8 cellular contexts compared by ENCODE assay signal in genomic region chr22:44497218-44497903, GRCh38. TPM values are rescaled to one million over a fixed set of nuclear protein-coding genes. Genes with fewer than 3 reads are reported as not detected.
DNase-seq lines count a peak whose midpoint lies in the region; ATAC-seq and TF ChIP-seq lines count a peak whose summit lies in the region.

No MANE protein-coding gene starts in this region.

- intact Hi-C loops in right cardiac atrium (cut with DNase I), result no loop called here
- intact Hi-C loops in gastrocnemius medialis (cut with DNase I; ENCODE audit: low total_unique reads), result loop anchor here (5.0 kb wide), 2 partner anchors 540 to 670 kb away; partner anchors contain the start of gene SAMM50

- no peak for TF ChIP-seq POLR2A in gastrocnemius medialis (IDR thresholded peaks at IDR 0.05)

- H3K4me2 ChIP-seq in GM23338, result peak overlapping the region; percentile 92

- H3K27ac Mint-ChIP-seq in GM23338, result no peak overlapping the region
- H3K27ac Mint-ChIP-seq in activated naive CD8-positive, alpha-beta T cell treated with anti-CD3 and anti-CD28 coated beads, Interleukin-2, amount 10 ng/mL, durations not matched to agents 7 days and 5 days, result peak overlapping the region; percentile 74

- peaks cover 9% of the 10 kb centered on the region for H3K27me3 Mint-ChIP-seq in GM23338 (ENCODE audit: insufficient read depth, low read depth, poor library complexity)
- no peaks in the 10 kb centered on the region for H3K27me3 Mint-ChIP-seq in activated naive CD8-positive, alpha-beta T cell treated with anti-CD3 and anti-CD28 coated beads, Interleukin-2, amount 10 ng/mL, durations not matched to agents 7 days and 5 days

- H3K4me1 Mint-ChIP-seq in GM23338, result peaks cover 6% of the 10 kb centered on the region
- peaks cover 22% of the 10 kb centered on the region for H3K4me1 Mint-ChIP-seq in activated naive CD8-positive, alpha-beta T cell treated with anti-CD3 and anti-CD28 coated beads, Interleukin-2, amount 10 ng/mL, durations not matched to agents 7 days and 5 days

- POLR2A ChIA-PET in activated naive CD8-positive, alpha-beta T cell treated with anti-CD3 and anti-CD28 coated beads, Interleukin-2, amount 10 ng/mL, durations not matched to agents 7 days and 5 days (lab: Charles Lee), result no interaction called here

- H3K4me3 Mint-ChIP-seq in GM23338, result peak overlapping the region; percentile 77
- H3K4me3 Mint-ChIP-seq in activated naive CD8-positive, alpha-beta T cell treated with anti-CD3 and anti-CD28 coated beads, Interleukin-2, amount 10 ng/mL, durations not matched to agents 7 days and 5 days, result peak overlapping the region; percentile 73

- no peaks in the 10 kb centered on the region for H3K36me3 ChIP-seq in GM23338 (ENCODE audit: insufficient read depth)
- peaks cover 0 to 8% of the 10 kb centered on the region in 2 donors for H3K36me3 ChIP-seq in gastrocnemius medialis

- H3K27me3 ChIP-seq in GM23338 (ENCODE audit: insufficient read depth), result no peaks in the 10 kb centered on the region
- H3K27me3 ChIP-seq in right cardiac atrium (ENCODE audit: control insufficient read depth, insufficient read depth), result no peaks in the 10 kb centered on the region
- peaks cover 0 to 4% (median 0%) of the 10 kb centered on the region in 3 donors for H3K27me3 ChIP-seq in gastrocnemius medialis

- ATAC-seq in GM23338 (peak; percentile 37), right cardiac atrium (peak; percentile 4 to 50), gastrocnemius medialis (peak; percentile 8 to 13), GM21390 (IDR thresholded peaks at IDR 0.05; ENCODE audit: unreplicated experiment) (no peak)
- ATAC-seq in activated naive CD8-positive, alpha-beta T cell treated with anti-CD3 and anti-CD28 coated beads, Interleukin-2, amount 10 ng/mL, durations not matched to agents 7 days and 5 days (ENCODE audit: low read depth), result no peak

- H3K9me3 ChIP-seq in right cardiac atrium (ENCODE audit: control insufficient read depth, low read length) (no peaks in the 10 kb centered on the region), gastrocnemius medialis (no peaks in the 10 kb centered on the region)

- no peak for TF ChIP-seq CTCF in 22Rv1 (IDR thresholded peaks at IDR 0.05)
- no peak for TF ChIP-seq CTCF in GM23338 (conservative IDR thresholded peaks at IDR 0.05; ENCODE audit: low read depth in 2 of 2)
- TF ChIP-seq CTCF in gastrocnemius medialis (IDR thresholded peaks at IDR 0.05 in 4 of 5, conservative IDR thresholded peaks at IDR 0.05 in 1 of 5), result no peak

- H3K4me1 ChIP-seq in GM23338 (ENCODE audit: insufficient read depth) (peaks cover 10% of the 10 kb centered on the region), right cardiac atrium (ENCODE audit: control insufficient read depth, insufficient read depth, low read length) (peaks cover 10% of the 10 kb centered on the region), gastrocnemius medialis (peaks cover 15% of the 10 kb centered on the region in 2 donors)

- H3K9me3 Mint-ChIP-seq in GM23338, result peaks cover 31% of the 10 kb centered on the region
- peaks cover 6% of the 10 kb centered on the region for H3K9me3 Mint-ChIP-seq in activated naive CD8-positive, alpha-beta T cell treated with anti-CD3 and anti-CD28 coated beads, Interleukin-2, amount 10 ng/mL, durations not matched to agents 7 days and 5 days

- no peaks in the 10 kb centered on the region; the same call in 1 of the 2 replicates for H4K20me1 ChIP-seq in GM23338 (replicated peaks; ENCODE audit: insufficient read depth)

- peaks cover 15% of the 10 kb centered on the region; the same call in 1 of the 2 replicates for H3K79me2 ChIP-seq in GM23338 (replicated peaks; ENCODE audit: insufficient read depth)

- in situ Hi-C loops in gastrocnemius medialis (cut with MboI; ENCODE audit: low sequenced_read_pairs in 4 of 4), result no loop called here

- H3K4me3 ChIP-seq in GM23338, result peak overlapping the region; percentile 74
- H3K4me3 ChIP-seq in right cardiac atrium (ENCODE audit: low read length), result peak overlapping the region; percentile 91
- peak overlapping the region; percentile 57 to 90 (median 68) for H3K4me3 ChIP-seq in gastrocnemius medialis

- peaks cover 65% of the 10 kb centered on the region for H3K36me3 Mint-ChIP-seq in GM23338 (ENCODE audit: low read depth)
- H3K36me3 Mint-ChIP-seq in activated naive CD8-positive, alpha-beta T cell treated with anti-CD3 and anti-CD28 coated beads, Interleukin-2, amount 10 ng/mL, durations not matched to agents 7 days and 5 days, result peaks cover 11% of the 10 kb centered on the region

- H3K27ac ChIP-seq in 22Rv1 (peak overlapping the region; percentile 70), GM23338 (ENCODE audit: low read depth) (no peak overlapping the region), right cardiac atrium (ENCODE audit: low read length) (peak overlapping the region; percentile 82), gastrocnemius medialis (peak overlapping the region; percentile 63 to 88 (median 82))

- whole genome bisulfite sequencing in right cardiac atrium, result 33% methylated on average over 49 of the region's 49 CpGs

- H3F3A ChIP-seq in GM23338 (replicated peaks; ENCODE audit: low read depth), result no peaks in the 10 kb centered on the region

- no peaks in the 10 kb centered on the region for H3K9me2 ChIP-seq in GM23338 (ENCODE audit: insufficient read depth)

- DNase-seq in GM23338 (ENCODE audit: low spot score) (peak; percentile 37), right cardiac atrium (peak; percentile 65 to 74 (median 70)), gastrocnemius medialis (no peak), putamen (ENCODE audit: low spot score) (no peak)
- peak; percentile 38 for DNase-seq in activated naive CD8-positive, alpha-beta T cell treated with anti-CD3 and anti-CD28 coated beads, Interleukin-2, amount 10 ng/mL, durations not matched to agents 7 days and 5 days
- DNase-seq in stimulated activated CD4-positive, alpha-beta T cell treated with anti-CD3 and anti-CD28 coated beads, Interleukin-4, amount 100 ng/mL, for 4 hours, result no peak

- H2AFZ ChIP-seq in GM23338, result no peak overlapping the region

TF ChIP-seq in GM23338, 12 proteins besides CTCF, POLR2A, EP300 and RAD21:
- TF ChIP-seq ETS1 (IDR thresholded peaks at IDR 0.05), result no peak
- TF ChIP-seq ZNF114 (CRISPR knock-in tag; IDR thresholded peaks at IDR 0.05), result no peak
- TF ChIP-seq STAT1 (IDR thresholded peaks at IDR 0.05; ENCODE audit: unreplicated experiment), result no peak

RNA-seq across cellular contexts. Expression of gene RTL6, which starts 0.7 kb away (rescaled TPM):
- 21.4 and 28.8 TPM in 2 replicates for total RNA-seq in GM23338 (2014; rRNA removed; shearing (Covaris generic))
- polyA plus RNA-seq in GM23338 (2016; fragmentation: Nextera tagmentation; extraction: Ambion mirVana) (7.7 and 8.2 TPM in 2 replicates), right cardiac atrium (10.0 TPM)
- 10 to 100 TPM; 17.3 to 18.5 TPM for total RNA-seq in activated naive CD8-positive, alpha-beta T cell treated with anti-CD3 and anti-CD28 coated beads, Interleukin-2, amount 10 ng/mL, durations not matched to agents 7 days and 5 days
- total RNA-seq in right cardiac atrium (10 to 100 TPM; 27.3 to 35.4 (median 31.1) TPM), gastrocnemius medialis (10 to 100 TPM; 21.4 to 29.2 (median 26.5) TPM)

Comparison
In these comparisons a context has a peak if more than half of its experiments do, and no peak if none do; other contexts are left out.
1. ATAC-seq: peak in GM23338 (single experiment), right cardiac atrium (2 of 2) and gastrocnemius medialis (2 of 2); none in activated naive CD8-positive, alpha-beta T cell treated with anti-CD3 and anti-CD28 coated beads, Interleukin-2, amount 10 ng/mL, durations not matched to agents 7 days and 5 days (single experiment) and GM21390 (single experiment).
2. DNase-seq: peak in GM23338 (single experiment), activated naive CD8-positive, alpha-beta T cell treated with anti-CD3 and anti-CD28 coated beads, Interleukin-2, amount 10 ng/mL, durations not matched to agents 7 days and 5 days (single experiment) and right cardiac atrium (3 of 3); none in gastrocnemius medialis (0 of 2), stimulated activated CD4-positive, alpha-beta T cell treated with anti-CD3 and anti-CD28 coated beads, Interleukin-4, amount 100 ng/mL, for 4 hours (0 of 2) and putamen (single experiment).
3. Peak in every context shown above with its lines, with median percentiles within 50 percentile points of each other: H3K4me3 ChIP-seq.